Comparison of ENCODE assay signal across 8 cellular contexts in the genomic region with DNA sequence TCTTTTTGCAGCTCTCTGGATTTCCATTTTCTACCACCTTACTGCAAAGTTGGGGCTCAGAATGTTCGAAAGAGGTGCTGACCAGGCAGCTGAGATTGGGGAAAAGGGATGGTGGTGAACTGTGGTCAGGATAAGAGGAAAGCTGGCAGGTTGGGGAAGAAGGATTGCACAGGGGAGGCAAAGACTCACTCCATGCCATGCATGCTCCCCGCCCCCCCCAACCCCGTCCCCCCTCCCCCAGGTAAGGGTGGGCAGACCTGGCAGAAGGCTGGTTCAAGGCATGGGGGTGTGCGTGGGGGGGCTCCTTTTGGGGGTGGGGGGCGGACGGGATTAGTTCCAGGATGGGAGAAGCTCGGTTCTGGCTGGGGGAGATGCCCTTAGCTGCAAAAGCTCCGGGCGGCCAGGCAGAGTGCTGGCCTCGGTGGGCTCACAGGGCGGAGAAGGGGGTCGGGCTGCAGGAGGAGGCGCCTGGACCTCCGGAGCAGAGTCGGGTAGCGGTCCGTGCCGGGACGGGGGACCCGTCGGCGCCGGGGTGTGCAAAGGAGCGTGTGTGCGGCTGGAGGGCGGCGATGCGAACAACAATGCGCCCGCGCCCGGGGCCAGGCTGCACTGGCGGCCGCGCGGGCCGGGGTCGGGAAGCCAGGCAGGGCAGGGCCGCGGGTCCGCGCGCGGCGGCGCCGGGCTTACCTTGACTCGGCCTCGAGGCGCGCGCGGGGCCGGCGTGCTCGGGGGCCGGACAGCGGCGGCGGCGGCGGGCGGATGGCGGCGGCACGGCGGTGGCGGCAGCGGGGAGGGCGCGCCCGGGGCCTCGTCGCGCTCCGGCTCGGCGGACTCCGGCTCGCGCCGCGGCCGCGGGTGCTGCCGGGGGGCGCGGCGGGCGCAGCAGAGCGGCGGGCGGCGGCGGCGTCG. TPM values are rescaled to one million over a fixed set of nuclear protein-coding genes. Genes with fewer than 3 reads are reported as not detected.
DNase-seq lines count a peak whose midpoint lies in the region; ATAC-seq and TF ChIP-seq lines count a peak whose summit lies in the region.

No MANE protein-coding gene starts in this region.

- DNase-seq in ACHN (peak; percentile 15), LNCaP clone FGC (ENCODE audit: low read depth) (no peak), head of caudate nucleus (peak in 29 of 42 donors; percentile 9 to 57 (median 24)), prostate gland (ENCODE audit: low spot score) (no peak), KG1 (lab: John Stamatoyannopoulos, UW) (no peak)
- DNase-seq in activated T-helper 1 cell treated with anti-CD3 and anti-CD28 coated beads, Interleukin-12 subunit alpha, Interleukin-12 subunit beta, Interleukin-2, Interleukin-4 antibody, amounts not matched to agents 30 ng/mL and 10 ng/mL and 1 ng/mL, durations not matched to agents 14 hours and 24 hours and 36 hours (ENCODE audit: low spot score), result peak; percentile 11

- peaks cover 5% of the 10 kb centered on the region for H3K4me1 ChIP-seq in prostate gland (replicated peaks)

- H3K27me3 ChIP-seq in prostate gland (replicated peaks; ENCODE audit: insufficient read depth), result no peaks in the 10 kb centered on the region

- in situ Hi-C loops in ACHN (cut with HindIII; ENCODE audit: low pct_ligation_motif_present, low pct_unique_long_range_greater_than_20kb, low sequenced_read_pairs), result no loop called here

- H3K36me3 Mint-ChIP-seq in activated T-helper 1 cell treated with anti-CD3 and anti-CD28 coated beads, Interleukin-12 subunit alpha, Interleukin-12 subunit beta, Interleukin-2, Interleukin-4 antibody, amounts not matched to agents 30 ng/mL and 10 ng/mL and 1 ng/mL, durations not matched to agents 14 hours and 24 hours and 36 hours (ENCODE audit: low read depth), result peaks cover 55% of the 10 kb centered on the region

- TF ChIP-seq CTCF in LNCaP clone FGC (IDR thresholded peaks at IDR 0.05; ENCODE audit: control insufficient read depth, extremely low read depth, insufficient read depth) (no peak), prostate gland (IDR thresholded peaks at IDR 0.05) (no peak)

- intact Hi-C loops in activated T-helper 1 cell treated with anti-CD3 and anti-CD28 coated beads, Interleukin-12 subunit alpha, Interleukin-12 subunit beta, Interleukin-2, Interleukin-4 antibody, amounts not matched to agents 30 ng/mL and 10 ng/mL and 1 ng/mL, durations not matched to agents 14 hours and 24 hours and 36 hours (cut with micrococcal nuclease), result loop anchor here (1.0 to 10.0 kb wide), 4 partner anchors 28 to 1656 kb away; a partner anchor contains a TSS
- intact Hi-C loops in head of caudate nucleus (cut with DNase I), result loop anchor here (1.0 to 2.0 kb wide), 2 partner anchors 28 to 136 kb away; a partner anchor contains a TSS
- intact Hi-C loops in prostate gland (cut with DNase I), result no loop called here

- ATAC-seq in GM19438 (IDR thresholded peaks at IDR 0.05; ENCODE audit: low read depth, unreplicated experiment), result peak; percentile 3
- ATAC-seq in esophagus mucosa, result no peak

- no peak for TF ChIP-seq POLR2A in prostate gland (IDR thresholded peaks at IDR 0.05)

- peak overlapping the region; percentile 98 for H3K27ac ChIP-seq in prostate gland

- H3K4me3 Mint-ChIP-seq in activated T-helper 1 cell treated with anti-CD3 and anti-CD28 coated beads, Interleukin-12 subunit alpha, Interleukin-12 subunit beta, Interleukin-2, Interleukin-4 antibody, amounts not matched to agents 30 ng/mL and 10 ng/mL and 1 ng/mL, durations not matched to agents 14 hours and 24 hours and 36 hours, result peak overlapping the region; percentile 95

- H3K4me3 ChIP-seq in LNCaP clone FGC (ENCODE audit: low read depth, low read length) (peak overlapping the region; percentile 74), prostate gland (peak overlapping the region; percentile 78 to 89)

- H3K27me3 Mint-ChIP-seq in activated T-helper 1 cell treated with anti-CD3 and anti-CD28 coated beads, Interleukin-12 subunit alpha, Interleukin-12 subunit beta, Interleukin-2, Interleukin-4 antibody, amounts not matched to agents 30 ng/mL and 10 ng/mL and 1 ng/mL, durations not matched to agents 14 hours and 24 hours and 36 hours (ENCODE audit: insufficient read depth), result no peaks in the 10 kb centered on the region

- H3K9me3 Mint-ChIP-seq in activated T-helper 1 cell treated with anti-CD3 and anti-CD28 coated beads, Interleukin-12 subunit alpha, Interleukin-12 subunit beta, Interleukin-2, Interleukin-4 antibody, amounts not matched to agents 30 ng/mL and 10 ng/mL and 1 ng/mL, durations not matched to agents 14 hours and 24 hours and 36 hours, result no peaks in the 10 kb centered on the region

- no peaks in the 10 kb centered on the region for H3K36me3 ChIP-seq in prostate gland

- peaks cover 58% of the 10 kb centered on the region for H3K4me1 Mint-ChIP-seq in activated T-helper 1 cell treated with anti-CD3 and anti-CD28 coated beads, Interleukin-12 subunit alpha, Interleukin-12 subunit beta, Interleukin-2, Interleukin-4 antibody, amounts not matched to agents 30 ng/mL and 10 ng/mL and 1 ng/mL, durations not matched to agents 14 hours and 24 hours and 36 hours (ENCODE audit: low read depth)

- WGBS in prostate gland, result under 1% methylated on average over 79 of the region's 97 CpGs

- H3K9me3 ChIP-seq in prostate gland, result no peaks in the 10 kb centered on the region

- peak overlapping the region; percentile 95 for H3K27ac Mint-ChIP-seq in activated T-helper 1 cell treated with anti-CD3 and anti-CD28 coated beads, Interleukin-12 subunit alpha, Interleukin-12 subunit beta, Interleukin-2, Interleukin-4 antibody, amounts not matched to agents 30 ng/mL and 10 ng/mL and 1 ng/mL, durations not matched to agents 14 hours and 24 hours and 36 hours

RNA-seq across cellular contexts. Expression of a gene that starts 0.8 kb away (rescaled TPM):
- total RNA-seq in activated T-helper 1 cell treated with anti-CD3 and anti-CD28 coated beads, Interleukin-12 subunit alpha, Interleukin-12 subunit beta, Interleukin-2, Interleukin-4 antibody, amounts not matched to agents 30 ng/mL and 10 ng/mL and 1 ng/mL, durations not matched to agents 14 hours and 24 hours and 36 hours, result 77.4 and 85.8 TPM in 2 replicates
- total RNA-seq in prostate gland, result 10 to 100 TPM; 46.8 to 84.7 TPM
- 42.3 TPM for total RNA-seq in esophagus mucosa

RNA-seq across cellular contexts. Expression of a gene that starts 27.9 kb away (rescaled TPM):
- 54.6 and 61.2 TPM in 2 replicates for total RNA-seq in activated T-helper 1 cell treated with anti-CD3 and anti-CD28 coated beads, Interleukin-12 subunit alpha, Interleukin-12 subunit beta, Interleukin-2, Interleukin-4 antibody, amounts not matched to agents 30 ng/mL and 10 ng/mL and 1 ng/mL, durations not matched to agents 14 hours and 24 hours and 36 hours
- total RNA-seq in prostate gland (10 to 100 TPM; 31.6 to 61.6 TPM), esophagus mucosa (33.9 TPM)

RNA-seq across cellular contexts. Expression of a gene that starts 28.2 kb away (rescaled TPM):
- 6.2 and 6.7 TPM in 2 replicates for total RNA-seq in activated T-helper 1 cell treated with anti-CD3 and anti-CD28 coated beads, Interleukin-12 subunit alpha, Interleukin-12 subunit beta, Interleukin-2, Interleukin-4 antibody, amounts not matched to agents 30 ng/mL and 10 ng/mL and 1 ng/mL, durations not matched to agents 14 hours and 24 hours and 36 hours
- total RNA-seq in prostate gland (1 to 10 TPM; 6.6 to 7.9 TPM), esophagus mucosa (4.1 TPM)

Comparison
In these comparisons a context has a peak if more than half of its experiments do, and no peak if none do; other contexts are left out.
1. DNase-seq: peak in ACHN (single experiment), activated T-helper 1 cell treated with anti-CD3 and anti-CD28 coated beads, Interleukin-12 subunit alpha, Interleukin-12 subunit beta, Interleukin-2, Interleukin-4 antibody, amounts not matched to agents 30 ng/mL and 10 ng/mL and 1 ng/mL, durations not matched to agents 14 hours and 24 hours and 36 hours (single experiment) and head of caudate nucleus (29 of 42); none in LNCaP clone FGC (single experiment), prostate gland (single experiment) and KG1 (single experiment).